1 cellular context compared by ENCODE assay signal in the genomic region with DNA sequence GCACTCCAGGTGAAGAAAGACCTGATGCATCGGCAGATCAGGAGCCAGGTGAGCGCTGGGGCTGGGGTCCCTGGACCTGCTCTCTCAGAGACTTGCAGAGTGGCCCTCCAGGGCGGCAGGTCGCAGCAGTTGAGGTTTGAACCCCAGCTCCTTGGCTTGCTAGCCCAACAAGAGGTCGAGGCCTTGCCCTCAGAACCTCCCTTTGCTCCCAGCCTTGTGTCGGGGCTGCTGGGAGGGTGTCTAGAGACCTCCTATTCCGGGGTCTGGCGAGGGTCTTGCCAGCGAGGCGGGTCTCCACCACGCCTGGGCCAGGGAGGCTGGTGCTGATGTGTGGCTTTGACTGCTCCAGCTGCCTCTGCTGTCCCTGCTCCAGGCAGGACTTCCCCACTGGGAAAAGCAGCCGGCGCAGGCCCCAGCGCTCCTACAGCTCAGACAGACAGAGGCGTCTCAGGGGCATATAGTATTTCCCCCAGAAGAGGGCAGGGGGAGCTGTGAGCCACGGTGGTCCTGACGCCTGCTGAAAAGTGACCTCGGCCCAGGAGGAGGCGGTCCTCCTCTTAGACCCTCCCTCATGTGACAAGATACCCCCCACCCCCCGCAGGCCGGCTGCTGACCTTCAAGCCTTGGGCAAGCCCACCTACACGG.
TF ChIP-seq lines count a peak whose summit lies in the region.

No MANE protein-coding gene starts in this region.

TF ChIP-seq in SK-N-SH, 30 proteins besides CTCF, POLR2A, EP300 and RAD21:
- TF ChIP-seq TAF1 (IDR thresholded peaks at IDR 0.05; ENCODE audit: borderline replicate concordance, low read depth, low read length) (no peak), FOSL2 (IDR thresholded peaks at IDR 0.05; ENCODE audit: borderline replicate concordance, low read depth) (no peak), GABPA (IDR thresholded peaks at IDR 0.05; ENCODE audit: low read depth) (no peak), EZH2phosphoT487 (IDR thresholded peaks at IDR 0.05; ENCODE audit: borderline replicate concordance, low read depth) (no peak), ELF1 (IDR thresholded peaks at IDR 0.05) (no peak), NFIC (IDR thresholded peaks at IDR 0.05; ENCODE audit: borderline replicate concordance) (no peak), JUND (IDR thresholded peaks at IDR 0.05) (no peak), POLR2AphosphoS5 (IDR thresholded peaks at IDR 0.05; ENCODE audit: low read depth, low read length) (no peak), SIN3A (IDR thresholded peaks at IDR 0.05; ENCODE audit: borderline replicate concordance, low read depth, low read length) (no peak), RXRA (IDR thresholded peaks at IDR 0.05; ENCODE audit: borderline replicate concordance, low read depth) (no peak), FOXM1 (IDR thresholded peaks at IDR 0.05; ENCODE audit: low read depth) (no peak)
TF ChIP-seq in SK-N-SH: peak in this region for 0.
